16 cellular contexts compared by ENCODE assay signal in the genomic region with DNA sequence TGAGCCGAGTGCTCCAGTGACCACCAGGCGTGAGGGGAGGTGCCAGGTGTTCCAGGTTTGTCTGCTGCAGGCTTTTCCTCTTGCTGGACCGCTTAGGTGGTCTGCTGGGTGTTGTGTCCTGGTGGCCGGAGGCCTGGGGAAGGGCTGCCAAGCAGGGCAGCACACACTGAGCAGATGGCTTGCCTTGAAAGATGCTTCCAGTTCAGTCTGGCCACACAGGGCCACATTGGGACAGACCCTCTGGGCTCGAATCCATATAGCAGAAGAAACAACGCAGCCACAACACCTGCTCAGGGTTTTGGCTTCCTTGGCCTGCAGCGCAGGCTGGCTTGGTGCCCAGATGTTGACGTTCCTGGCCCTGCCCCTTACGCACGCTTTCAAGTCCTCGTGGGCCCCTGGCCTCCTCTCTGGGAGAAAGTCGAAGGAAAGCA. TPM values are rescaled to one million over a fixed set of nuclear protein-coding genes. Genes with fewer than 3 reads are reported as not detected.
DNase-seq lines count a peak whose midpoint lies in the region; ATAC-seq and TF ChIP-seq lines count a peak whose summit lies in the region.
"Had no signal": no experiment of that assay in that cellular context is flagged by ENCODE, and none has a peak within 500 bp of the region (broad histone marks: within the 10 kb centered on the region; RNA-seq: fewer than 3 reads in every experiment).

No MANE protein-coding gene starts in this region.

- no peaks in the 10 kb centered on the region for H3K9me3 Mint-ChIP-seq in neural progenitor cell
- H3K9me3 Mint-ChIP-seq: dendritic cell treated with granulocyte-macrophage colony-stimulating factor and Interleukin-4, amounts not matched to agents 40 ng/mL and 50 ng/mL, for 4 days had no signal

- H3K27me3 ChIP-seq in neural progenitor cell, result no peaks in the 10 kb centered on the region
- H3K27me3 ChIP-seq: ascending aorta had no signal

- no peak overlapping the region for H3K4me3 Mint-ChIP-seq in neural progenitor cell
- H3K4me3 Mint-ChIP-seq: dendritic cell treated with granulocyte-macrophage colony-stimulating factor and Interleukin-4, amounts not matched to agents 40 ng/mL and 50 ng/mL, for 4 days had no signal

- peaks cover 45% of the 10 kb centered on the region for H3K36me3 Mint-ChIP-seq in neural progenitor cell

- peaks cover 27% of the 10 kb centered on the region for H3K4me1 ChIP-seq in neural progenitor cell
- H3K4me1 ChIP-seq: ascending aorta had no signal

- H3K27ac ChIP-seq in neural progenitor cell, result no peak overlapping the region
- H3K27ac ChIP-seq: ascending aorta, epithelial cell of prostate, VCaP had no signal

- peaks cover 15% of the 10 kb centered on the region for H3K27me3 Mint-ChIP-seq in neural progenitor cell (ENCODE audit: insufficient read depth, low read depth)
- H3K27me3 Mint-ChIP-seq: dendritic cell treated with granulocyte-macrophage colony-stimulating factor and Interleukin-4, amounts not matched to agents 40 ng/mL and 50 ng/mL, for 4 days had no signal

- ATAC-seq in HG03097 (IDR thresholded peaks at IDR 0.05; ENCODE audit: low FRiP score, unreplicated experiment), result no peak

- H3K9ac ChIP-seq in neural progenitor cell, result no peak overlapping the region

- no peaks in the 10 kb centered on the region for H3K79me2 ChIP-seq in neural progenitor cell (ENCODE audit: low read depth)

- no peak overlapping the region for H2AFZ ChIP-seq in neural progenitor cell (replicated peaks)

- H4K20me1 ChIP-seq in neural progenitor cell (ENCODE audit: low read depth), result peaks cover 14% of the 10 kb centered on the region

- peaks cover 31% of the 10 kb centered on the region for H3F3A ChIP-seq in neural progenitor cell (ENCODE audit: low read depth)

- peaks cover 28% of the 10 kb centered on the region for H3K4me1 Mint-ChIP-seq in neural progenitor cell

- no peak overlapping the region for H3K4me2 ChIP-seq in neural progenitor cell

- H3K27ac Mint-ChIP-seq in neural progenitor cell, result peak overlapping the region; percentile 69
- H3K27ac Mint-ChIP-seq: dendritic cell treated with granulocyte-macrophage colony-stimulating factor and Interleukin-4, amounts not matched to agents 40 ng/mL and 50 ng/mL, for 4 days had no signal

- TF ChIP-seq CTCF in neural progenitor cell (IDR thresholded peaks at IDR 0.05), result no peak

- H3K36me3 ChIP-seq in neural progenitor cell, result no peaks in the 10 kb centered on the region

- no peaks in the 10 kb centered on the region for H3K9me3 ChIP-seq in neural progenitor cell (ENCODE audit: low read depth)
- H3K9me3 ChIP-seq: ascending aorta had no signal

- DNase-seq in COLO668 (lab: John Stamatoyannopoulos, UW; ENCODE audit: unreplicated experiment) (peak; percentile 48), NCI-H1092 (lab: John Stamatoyannopoulos, UW) (peak; percentile 66), SHP77 treated with DMSO at 0.1 percent for 48 hours (lab: John Stamatoyannopoulos, UW) (peak; percentile 76), neural progenitor cell (ENCODE audit: low spot score) (no peak), NOMO-1 (lab: John Stamatoyannopoulos, UW; ENCODE audit: unreplicated experiment in 2 of 2) (no peak), GM19238 (ENCODE audit: insufficient read length, low spot score) (no peak)
- no peak for DNase-seq in central memory CD4-positive, alpha-beta T cell
- DNase-seq: activated effector memory CD4-positive, alpha-beta T cell treated with anti-CD3 and anti-CD28 coated beads, Interleukin-2, amount 50 U/mL, for 16 hours; KBM-7; NCI-H1048; T-helper 1 cell had no signal

- no peak overlapping the region for H3K4me3 ChIP-seq in neural progenitor cell
- H3K4me3 ChIP-seq: ascending aorta had no signal

RNA-seq across cellular contexts. Expression of gene GINS2, which starts 24.8 kb away (rescaled TPM):
- 47.9 and 51.9 TPM in 2 replicates for total RNA-seq in neural progenitor cell (ENCODE audit: low replicate concordance)
- total RNA-seq: ascending aorta had no signal

RNA-seq across cellular contexts. Expression of gene GSE1, which starts 50.8 kb away (rescaled TPM):
- total RNA-seq in neural progenitor cell (ENCODE audit: low replicate concordance), result 7.7 and 20.4 TPM in 2 replicates

Comparison
In these comparisons a context has a peak if more than half of its experiments do, and no peak if none do; other contexts are left out.
1. DNase-seq: peak in COLO668 (single experiment), NCI-H1092 (single experiment) and SHP77 treated with DMSO at 0.1 percent for 48 hours (single experiment); none in neural progenitor cell (single experiment), NOMO-1 (0 of 2), central memory CD4-positive, alpha-beta T cell (single experiment) and GM19238 (single experiment).